2 cellular contexts compared by ENCODE assay signal in the genomic region with DNA sequence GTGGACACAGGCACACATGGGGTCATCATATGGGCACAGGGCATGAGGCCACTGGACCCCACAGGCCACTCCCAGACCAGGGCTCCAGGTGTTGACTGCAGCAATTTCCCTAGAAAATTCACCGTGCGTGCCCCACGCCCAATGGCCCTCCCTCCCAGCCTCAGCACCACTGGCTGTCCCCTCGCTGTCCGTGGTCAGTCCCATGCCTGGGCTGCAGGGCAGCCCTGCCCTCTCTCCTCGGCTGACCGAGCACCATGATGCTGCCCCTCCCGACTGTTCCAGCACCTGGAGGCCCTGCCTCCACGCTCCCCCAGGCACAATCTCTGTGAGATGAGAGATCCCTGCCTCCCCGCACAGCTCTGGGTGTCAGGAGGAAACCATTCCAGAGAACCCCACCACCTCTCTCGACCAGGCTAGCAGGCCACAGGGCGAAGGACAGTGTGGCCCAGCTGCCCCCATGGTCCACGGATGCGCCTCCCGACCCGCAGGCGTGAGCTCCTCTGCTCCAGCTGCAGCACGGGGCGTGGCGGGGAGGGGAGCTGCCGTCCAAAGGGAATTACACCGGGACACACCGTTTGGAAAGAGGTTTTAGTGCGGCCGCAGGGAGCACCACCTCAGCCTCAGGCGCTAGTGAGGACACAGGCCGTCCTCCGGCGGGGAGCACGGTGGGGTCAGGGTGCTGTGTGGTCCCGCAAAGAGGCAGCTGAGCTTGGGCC.
TF ChIP-seq lines count a peak whose summit lies in the region.

No MANE protein-coding gene starts in this region.

TF ChIP-seq in SK-N-SH, 30 proteins besides CTCF, POLR2A, EP300 and RAD21 (continued from another document):
- TF ChIP-seq, protein P1, sequence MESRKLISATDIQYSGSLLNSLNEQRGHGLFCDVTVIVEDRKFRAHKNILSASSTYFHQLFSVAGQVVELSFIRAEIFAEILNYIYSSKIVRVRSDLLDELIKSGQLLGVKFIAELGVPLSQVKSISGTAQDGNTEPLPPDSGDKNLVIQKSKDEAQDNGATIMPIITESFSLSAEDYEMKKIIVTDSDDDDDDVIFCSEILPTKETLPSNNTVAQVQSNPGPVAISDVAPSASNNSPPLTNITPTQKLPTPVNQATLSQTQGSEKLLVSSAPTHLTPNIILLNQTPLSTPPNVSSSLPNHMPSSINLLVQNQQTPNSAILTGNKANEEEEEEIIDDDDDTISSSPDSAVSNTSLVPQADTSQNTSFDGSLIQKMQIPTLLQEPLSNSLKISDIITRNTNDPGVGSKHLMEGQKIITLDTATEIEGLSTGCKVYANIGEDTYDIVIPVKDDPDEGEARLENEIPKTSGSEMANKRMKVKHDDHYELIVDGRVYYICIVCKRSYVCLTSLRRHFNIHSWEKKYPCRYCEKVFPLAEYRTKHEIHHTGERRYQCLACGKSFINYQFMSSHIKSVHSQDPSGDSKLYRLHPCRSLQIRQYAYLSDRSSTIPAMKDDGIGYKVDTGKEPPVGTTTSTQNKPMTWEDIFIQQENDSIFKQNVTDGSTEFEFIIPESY (IDR thresholded peaks at IDR 0.05; ENCODE audit: borderline replicate concordance, low read depth), result no peak
- TF ChIP-seq FOXM1 (IDR thresholded peaks at IDR 0.05; ENCODE audit: low read depth) (no peak), MEF2A (IDR thresholded peaks at IDR 0.05; ENCODE audit: borderline replicate concordance, low read depth) (no peak)

TF ChIP-seq in SK-N-SH treated with all-trans-retinoic acid at 6 μM for 48 hours, 23 proteins besides CTCF, POLR2A, EP300 and RAD21 (continued from another document):
- TF ChIP-seq, protein P2, sequence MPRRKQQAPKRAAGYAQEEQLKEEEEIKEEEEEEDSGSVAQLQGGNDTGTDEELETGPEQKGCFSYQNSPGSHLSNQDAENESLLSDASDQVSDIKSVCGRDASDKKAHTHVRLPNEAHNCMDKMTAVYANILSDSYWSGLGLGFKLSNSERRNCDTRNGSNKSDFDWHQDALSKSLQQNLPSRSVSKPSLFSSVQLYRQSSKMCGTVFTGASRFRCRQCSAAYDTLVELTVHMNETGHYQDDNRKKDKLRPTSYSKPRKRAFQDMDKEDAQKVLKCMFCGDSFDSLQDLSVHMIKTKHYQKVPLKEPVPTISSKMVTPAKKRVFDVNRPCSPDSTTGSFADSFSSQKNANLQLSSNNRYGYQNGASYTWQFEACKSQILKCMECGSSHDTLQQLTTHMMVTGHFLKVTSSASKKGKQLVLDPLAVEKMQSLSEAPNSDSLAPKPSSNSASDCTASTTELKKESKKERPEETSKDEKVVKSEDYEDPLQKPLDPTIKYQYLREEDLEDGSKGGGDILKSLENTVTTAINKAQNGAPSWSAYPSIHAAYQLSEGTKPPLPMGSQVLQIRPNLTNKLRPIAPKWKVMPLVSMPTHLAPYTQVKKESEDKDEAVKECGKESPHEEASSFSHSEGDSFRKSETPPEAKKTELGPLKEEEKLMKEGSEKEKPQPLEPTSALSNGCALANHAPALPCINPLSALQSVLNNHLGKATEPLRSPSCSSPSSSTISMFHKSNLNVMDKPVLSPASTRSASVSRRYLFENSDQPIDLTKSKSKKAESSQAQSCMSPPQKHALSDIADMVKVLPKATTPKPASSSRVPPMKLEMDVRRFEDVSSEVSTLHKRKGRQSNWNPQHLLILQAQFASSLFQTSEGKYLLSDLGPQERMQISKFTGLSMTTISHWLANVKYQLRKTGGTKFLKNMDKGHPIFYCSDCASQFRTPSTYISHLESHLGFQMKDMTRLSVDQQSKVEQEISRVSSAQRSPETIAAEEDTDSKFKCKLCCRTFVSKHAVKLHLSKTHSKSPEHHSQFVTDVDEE (CRISPR knock-in tag; IDR thresholded peaks at IDR 0.05), result no peak
- TF ChIP-seq ESRRG (CRISPR knock-in tag; IDR thresholded peaks at IDR 0.05), result no peak
- no peak for TF ChIP-seq TOX (CRISPR knock-in tag; IDR thresholded peaks at IDR 0.05; ENCODE audit: borderline replicate concordance)
- no peak for TF ChIP-seq CSDC2 (CRISPR knock-in tag; IDR thresholded peaks at IDR 0.05)
- TF ChIP-seq ARNTL (CRISPR knock-in tag; IDR thresholded peaks at IDR 0.05; ENCODE audit: borderline replicate concordance, low read depth), result no peak
- no peak for TF ChIP-seq TCF4 (CRISPR knock-in tag; IDR thresholded peaks at IDR 0.05; ENCODE audit: borderline replicate concordance)
- TF ChIP-seq ZNF70 (CRISPR knock-in tag; IDR thresholded peaks at IDR 0.05), result no peak
- no peak for TF ChIP-seq ZFP3 (CRISPR knock-in tag; IDR thresholded peaks at IDR 0.05)
- TF ChIP-seq ISL1 (CRISPR knock-in tag; IDR thresholded peaks at IDR 0.05), result no peak
- TF ChIP-seq, protein P3, sequence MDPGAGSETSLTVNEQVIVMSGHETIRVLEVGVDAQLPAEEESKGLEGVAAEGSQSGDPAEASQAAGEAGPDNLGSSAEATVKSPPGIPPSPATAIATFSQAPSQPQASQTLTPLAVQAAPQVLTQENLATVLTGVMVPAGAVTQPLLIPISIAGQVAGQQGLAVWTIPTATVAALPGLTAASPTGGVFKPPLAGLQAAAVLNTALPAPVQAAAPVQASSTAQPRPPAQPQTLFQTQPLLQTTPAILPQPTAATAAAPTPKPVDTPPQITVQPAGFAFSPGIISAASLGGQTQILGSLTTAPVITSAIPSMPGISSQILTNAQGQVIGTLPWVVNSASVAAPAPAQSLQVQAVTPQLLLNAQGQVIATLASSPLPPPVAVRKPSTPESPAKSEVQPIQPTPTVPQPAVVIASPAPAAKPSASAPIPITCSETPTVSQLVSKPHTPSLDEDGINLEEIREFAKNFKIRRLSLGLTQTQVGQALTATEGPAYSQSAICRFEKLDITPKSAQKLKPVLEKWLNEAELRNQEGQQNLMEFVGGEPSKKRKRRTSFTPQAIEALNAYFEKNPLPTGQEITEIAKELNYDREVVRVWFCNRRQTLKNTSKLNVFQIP (CRISPR knock-in tag; IDR thresholded peaks at IDR 0.05; ENCODE audit: borderline replicate concordance, low read depth), result no peak
- TF ChIP-seq, protein P4, sequence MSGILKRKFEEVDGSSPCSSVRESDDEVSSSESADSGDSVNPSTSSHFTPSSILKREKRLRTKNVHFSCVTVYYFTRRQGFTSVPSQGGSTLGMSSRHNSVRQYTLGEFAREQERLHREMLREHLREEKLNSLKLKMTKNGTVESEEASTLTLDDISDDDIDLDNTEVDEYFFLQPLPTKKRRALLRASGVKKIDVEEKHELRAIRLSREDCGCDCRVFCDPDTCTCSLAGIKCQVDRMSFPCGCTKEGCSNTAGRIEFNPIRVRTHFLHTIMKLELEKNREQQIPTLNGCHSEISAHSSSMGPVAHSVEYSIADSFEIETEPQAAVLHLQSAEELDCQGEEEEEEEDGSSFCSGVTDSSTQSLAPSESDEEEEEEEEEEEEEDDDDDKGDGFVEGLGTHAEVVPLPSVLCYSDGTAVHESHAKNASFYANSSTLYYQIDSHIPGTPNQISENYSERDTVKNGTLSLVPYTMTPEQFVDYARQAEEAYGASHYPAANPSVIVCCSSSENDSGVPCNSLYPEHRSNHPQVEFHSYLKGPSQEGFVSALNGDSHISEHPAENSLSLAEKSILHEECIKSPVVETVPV (CRISPR knock-in tag; IDR thresholded peaks at IDR 0.05), result no peak
- TF ChIP-seq ZFP30 (CRISPR knock-in tag; IDR thresholded peaks at IDR 0.05), result no peak
- TF ChIP-seq ZC3H10 (CRISPR knock-in tag; IDR thresholded peaks at IDR 0.05), result no peak
- TF ChIP-seq BACH2 (CRISPR knock-in tag; IDR thresholded peaks at IDR 0.05; ENCODE audit: borderline replicate concordance), result no peak
- TF ChIP-seq OSR1 (CRISPR knock-in tag; IDR thresholded peaks at IDR 0.05), result no peak
- TF ChIP-seq GLIS3 (CRISPR knock-in tag; IDR thresholded peaks at IDR 0.05), result no peak
- TF ChIP-seq, protein P5, sequence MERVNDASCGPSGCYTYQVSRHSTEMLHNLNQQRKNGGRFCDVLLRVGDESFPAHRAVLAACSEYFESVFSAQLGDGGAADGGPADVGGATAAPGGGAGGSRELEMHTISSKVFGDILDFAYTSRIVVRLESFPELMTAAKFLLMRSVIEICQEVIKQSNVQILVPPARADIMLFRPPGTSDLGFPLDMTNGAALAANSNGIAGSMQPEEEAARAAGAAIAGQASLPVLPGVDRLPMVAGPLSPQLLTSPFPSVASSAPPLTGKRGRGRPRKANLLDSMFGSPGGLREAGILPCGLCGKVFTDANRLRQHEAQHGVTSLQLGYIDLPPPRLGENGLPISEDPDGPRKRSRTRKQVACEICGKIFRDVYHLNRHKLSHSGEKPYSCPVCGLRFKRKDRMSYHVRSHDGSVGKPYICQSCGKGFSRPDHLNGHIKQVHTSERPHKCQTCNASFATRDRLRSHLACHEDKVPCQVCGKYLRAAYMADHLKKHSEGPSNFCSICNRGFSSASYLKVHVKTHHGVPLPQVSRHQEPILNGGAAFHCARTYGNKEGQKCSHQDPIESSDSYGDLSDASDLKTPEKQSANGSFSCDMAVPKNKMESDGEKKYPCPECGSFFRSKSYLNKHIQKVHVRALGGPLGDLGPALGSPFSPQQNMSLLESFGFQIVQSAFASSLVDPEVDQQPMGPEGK (CRISPR knock-in tag; IDR thresholded peaks at IDR 0.05; ENCODE audit: borderline replicate concordance), result no peak
